11 cellular contexts compared by ENCODE assay signal in genomic region chr10:120508393-120508792, GRCh38. TPM values are rescaled to one million over a fixed set of nuclear protein-coding genes. Genes with fewer than 3 reads are reported as not detected.
DNase-seq lines count a peak whose midpoint lies in the region; ATAC-seq, FAIRE-seq and TF ChIP-seq lines count a peak whose summit lies in the region.
"Had no signal": no experiment of that assay in that cellular context is flagged by ENCODE, and none has a peak within 500 bp of the region (broad histone marks: within the 10 kb centered on the region; RNA-seq: fewer than 3 reads in every experiment).

No MANE protein-coding gene starts in this region.

- H3K27me3 Mint-ChIP-seq in effector memory CD8-positive, alpha-beta T cell: no peaks in the 10 kb centered on the region
- no peaks in the 10 kb centered on the region for H3K27me3 Mint-ChIP-seq in glutamatergic neuron (ENCODE audit: unreplicated experiment)

- ATAC-seq in effector memory CD8-positive, alpha-beta T cell (replicated peaks): peak; percentile 19

- H3K9me3 Mint-ChIP-seq in effector memory CD8-positive, alpha-beta T cell: peaks cover 0 to 2% of the 10 kb centered on the region in 2 donors
- H3K9me3 Mint-ChIP-seq in glutamatergic neuron (ENCODE audit: unreplicated experiment): no peaks in the 10 kb centered on the region

- no peak overlapping the region for H3K4me3 Mint-ChIP-seq in effector memory CD8-positive, alpha-beta T cell
- no peak overlapping the region for H3K4me3 Mint-ChIP-seq in glutamatergic neuron (ENCODE audit: unreplicated experiment)
- H3K4me3 Mint-ChIP-seq: CD14-positive monocyte had no signal

- peak; percentile 18 for DNase-seq in stimulated activated CD4-positive, alpha-beta T cell treated with anti-CD3 and anti-CD28 coated beads, Interleukin-1b, Interleukin-23, amount 100 ng/mL, for 48 hours
- DNase-seq in stimulated activated CD4-positive, alpha-beta T cell treated with anti-CD3 and anti-CD28 coated beads, Interleukin-12 subunit alpha, Interleukin-12 subunit beta, amount 100 ng/mL, for 4 hours: no peak
- DNase-seq in RWPE1 (ENCODE audit: low spot score) (peak; percentile 96), urothelium cell line (ENCODE audit: low spot score) (peak; percentile 93), glutamatergic neuron (no peak), GM19240 (ENCODE audit: insufficient read length, low spot score) (no peak), NCI-H187 treated with DMSO at 0.1 percent for 48 hours (lab: John Stamatoyannopoulos, UW) (no peak)
- no peak for DNase-seq in effector memory CD8-positive, alpha-beta T cell

- H3K4me1 Mint-ChIP-seq in effector memory CD8-positive, alpha-beta T cell (ENCODE audit: low read depth in 2 of 2): no peaks in the 10 kb centered on the region
- peaks cover 9% of the 10 kb centered on the region for H3K4me1 Mint-ChIP-seq in glutamatergic neuron (ENCODE audit: low read depth, unreplicated experiment)

- TF ChIP-seq CTCF in RWPE1 (conservative IDR thresholded peaks at IDR 0.05; ENCODE audit: low read depth) (no peak), glutamatergic neuron (IDR thresholded peaks at IDR 0.05; ENCODE audit: partially characterized antibody, unreplicated experiment) (no peak)

- H3K36me3 Mint-ChIP-seq in effector memory CD8-positive, alpha-beta T cell (ENCODE audit: insufficient read depth): no peaks in the 10 kb centered on the region
- no peaks in the 10 kb centered on the region for H3K36me3 Mint-ChIP-seq in glutamatergic neuron (ENCODE audit: unreplicated experiment)
- H3K36me3 Mint-ChIP-seq: CD14-positive monocyte had no signal

- POLR2A ChIA-PET in RWPE1 (lab: Yijun Ruan, JAX; ENCODE audit: low non-redundant PET): no interaction called here

- peak; percentile 98 for FAIRE-seq in urothelium cell line (lab: Jason Lieb, UNC)

- peak overlapping the region; percentile 67 for H3K27ac ChIP-seq in RWPE1
- H3K27ac ChIP-seq: right atrium auricular region, vagina had no signal

- H3K27ac Mint-ChIP-seq in effector memory CD8-positive, alpha-beta T cell: no peak overlapping the region
- no peak overlapping the region for H3K27ac Mint-ChIP-seq in glutamatergic neuron (ENCODE audit: unreplicated experiment)
- H3K27ac Mint-ChIP-seq: CD14-positive monocyte had no signal

- CTCF ChIA-PET in RWPE1 (lab: Yijun Ruan, JAX): no interaction called here

RNA-seq across cellular contexts. Expression of gene PLPP4, which starts 51.4 kb away (rescaled TPM):
- 2.6 TPM for total RNA-seq in glutamatergic neuron (ENCODE audit: unreplicated experiment)
- total RNA-seq: right atrium auricular region had no signal

Comparison
In these comparisons a context has a peak if more than half of its experiments do, and no peak if none do; other contexts are left out.
1. DNase-seq: peak in stimulated activated CD4-positive, alpha-beta T cell treated with anti-CD3 and anti-CD28 coated beads, Interleukin-1b, Interleukin-23, amount 100 ng/mL, for 48 hours (single experiment), RWPE1 (single experiment) and urothelium cell line (single experiment); none in stimulated activated CD4-positive, alpha-beta T cell treated with anti-CD3 and anti-CD28 coated beads, Interleukin-12 subunit alpha, Interleukin-12 subunit beta, amount 100 ng/mL, for 4 hours (single experiment), effector memory CD8-positive, alpha-beta T cell (0 of 3), glutamatergic neuron (single experiment), GM19240 (single experiment) and NCI-H187 treated with DMSO at 0.1 percent for 48 hours (single experiment).